Comparison of ENCODE assay signal across 1 cellular context in genomic region chr7:7739204-7739603, GRCh38.
TF ChIP-seq lines count a peak whose summit lies in the region.

No MANE protein-coding gene starts in this region.

TF ChIP-seq in HepG2, 621 proteins besides CTCF, POLR2A, EP300 and RAD21 (continued from another document and continues in another):
- TF ChIP-seq ZNF567 (CRISPR knock-in tag; IDR thresholded peaks at IDR 0.05; ENCODE audit: borderline replicate concordance) (no peak), NR2F6 (IDR thresholded peaks at IDR 0.05) (peak; percentile 63), NR2F6 (CRISPR knock-in tag; IDR thresholded peaks at IDR 0.05) (no peak), PRPF4 (IDR thresholded peaks at IDR 0.05; ENCODE audit: low read depth, low read length, poor library complexity, severe bottlenecking) (no peak), ZBTB39 (CRISPR knock-in tag; IDR thresholded peaks at IDR 0.05) (no peak), ZNF556 (CRISPR knock-in tag; IDR thresholded peaks at IDR 0.05; ENCODE audit: borderline replicate concordance) (no peak), SOX13 (IDR thresholded peaks at IDR 0.05) (no peak), SOX13 (CRISPR knock-in tag; conservative IDR thresholded peaks at IDR 0.05 in 1 of 2, IDR thresholded peaks at IDR 0.05 in 1 of 2) (peak in 1 of 2 experiments; percentile 26; a peak in 1 of 4 replicates), NR2F2 (IDR thresholded peaks at IDR 0.05; ENCODE audit: borderline replicate concordance, low read depth) (peak; percentile 54; the same call in 1 of the 2 replicates), MAFK (conservative IDR thresholded peaks at IDR 0.05 in 1 of 2, IDR thresholded peaks at IDR 0.05 in 1 of 2; ENCODE audit: low read length in 2 of 2) (peak in 1 of 2 experiments; percentile 25; a peak in 1 of 4 replicates), ZFAT (CRISPR knock-in tag; conservative IDR thresholded peaks at IDR 0.05) (no peak), ZFYVE20 (CRISPR knock-in tag; IDR thresholded peaks at IDR 0.05; ENCODE audit: borderline replicate concordance, low read depth) (no peak), ZNF558 (CRISPR knock-in tag; IDR thresholded peaks at IDR 0.05; ENCODE audit: borderline replicate concordance) (no peak), AFF4 (CRISPR knock-in tag; IDR thresholded peaks at IDR 0.05) (no peak), SIX1 (CRISPR knock-in tag; IDR thresholded peaks at IDR 0.05; ENCODE audit: borderline replicate concordance) (no peak), ZBTB43 (CRISPR knock-in tag; conservative IDR thresholded peaks at IDR 0.05) (no peak), GMEB2 (CRISPR knock-in tag; IDR thresholded peaks at IDR 0.05; ENCODE audit: low read depth) (no peak), MTF1 (CRISPR knock-in tag; IDR thresholded peaks at IDR 0.05) (no peak), NFKB2 (CRISPR knock-in tag; IDR thresholded peaks at IDR 0.05; ENCODE audit: borderline replicate concordance) (no peak), REST (IDR thresholded peaks at IDR 0.05; ENCODE audit: borderline replicate concordance in 1 of 2, low read depth in 1 of 2, low read length in 2 of 2) (no peak), ARID5B (CRISPR knock-in tag; IDR thresholded peaks at IDR 0.05) (peak; percentile 35; the same call in 1 of the 2 replicates), CEBPB (IDR thresholded peaks at IDR 0.05; ENCODE audit: borderline replicate concordance, low read depth, low read length) (no peak), PRDM10 (CRISPR knock-in tag; IDR thresholded peaks at IDR 0.05; ENCODE audit: low read depth) (no peak), ZFX (CRISPR knock-in tag; IDR thresholded peaks at IDR 0.05; ENCODE audit: low read depth) (no peak), ZNF691 (CRISPR knock-in tag; IDR thresholded peaks at IDR 0.05; ENCODE audit: borderline replicate concordance, low read depth) (no peak), SYNCRIP (IDR thresholded peaks at IDR 0.05; ENCODE audit: insufficient read depth, low read depth, low read length) (no peak), PATZ1 (CRISPR knock-in tag; IDR thresholded peaks at IDR 0.05) (no peak), NFIC (IDR thresholded peaks at IDR 0.05; ENCODE audit: low read length) (peak; percentile 39; the same call in 1 of the 2 replicates), SAP130 (CRISPR knock-in tag; IDR thresholded peaks at IDR 0.05; ENCODE audit: low read depth) (no peak), TCF7 (IDR thresholded peaks at IDR 0.05; ENCODE audit: low read depth) (no peak), KLF6 (CRISPR knock-in tag; IDR thresholded peaks at IDR 0.05) (no peak)
